In the genomic region with DNA sequence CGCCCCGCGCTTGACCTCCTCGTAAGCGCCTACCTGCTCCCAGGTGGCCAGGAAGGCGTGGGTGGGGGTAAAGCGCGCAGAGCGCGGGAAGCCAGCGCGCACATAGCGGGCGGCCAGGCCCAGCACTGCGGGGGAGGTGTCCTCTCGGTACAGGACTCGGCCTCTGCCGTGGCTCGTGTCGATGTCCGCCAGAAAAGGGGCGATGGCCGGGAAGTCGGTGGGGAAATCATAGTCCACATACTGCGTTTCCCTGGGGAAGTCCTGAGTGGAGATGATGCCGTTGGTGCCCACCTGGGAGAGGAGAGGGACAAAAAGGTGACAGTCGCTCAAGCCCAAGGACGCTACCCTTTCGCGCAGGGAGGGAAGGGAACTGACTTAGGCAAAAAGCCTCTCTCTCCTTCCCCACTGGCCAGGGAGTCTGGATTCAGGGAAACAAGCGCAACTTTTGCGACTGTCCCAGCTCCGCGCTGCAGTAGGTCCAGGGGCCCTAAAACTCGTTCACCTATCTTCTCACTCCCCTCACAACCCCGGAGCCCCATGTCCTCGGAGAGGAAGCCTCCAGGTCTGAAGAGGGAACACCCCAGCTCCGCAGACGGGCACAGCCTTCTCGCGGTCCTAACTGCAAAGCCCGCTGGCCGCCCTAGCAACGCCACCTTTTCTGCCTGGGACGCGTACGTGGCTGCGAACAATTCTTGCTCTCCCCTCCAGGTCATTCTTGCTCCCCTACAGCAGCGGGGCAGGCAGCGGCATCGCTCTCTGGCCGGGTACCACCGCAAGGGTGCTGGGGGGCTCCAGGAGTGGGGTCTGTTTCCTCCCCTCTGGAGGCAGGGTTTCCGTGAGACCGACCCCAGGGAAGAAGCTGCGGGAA, we compare ENCODE assay signal across 8 cellular contexts. TPM values are rescaled to one million over a fixed set of nuclear protein-coding genes. Genes with fewer than 3 reads are reported as not detected.
DNase-seq lines count a peak whose midpoint lies in the region; ATAC-seq and TF ChIP-seq lines count a peak whose summit lies in the region.

No MANE protein-coding gene starts in this region.

- H3K4me3 ChIP-seq in left ventricle myocardium inferior: peak overlapping the region; percentile 84
- H3K4me3 ChIP-seq in rectal smooth muscle tissue (ENCODE audit: low read length): peak overlapping the region; percentile 91

- TF ChIP-seq CTCF in left ventricle myocardium inferior (IDR thresholded peaks at IDR 0.05; ENCODE audit: borderline replicate concordance): no peak

- peak overlapping the region; percentile 45 for H3K9ac ChIP-seq in rectal smooth muscle tissue (ENCODE audit: low read length)

- H3K9me3 ChIP-seq in left ventricle myocardium inferior (replicated peaks): no peaks in the 10 kb centered on the region

- H3K4me1 ChIP-seq in left ventricle myocardium inferior (peaks cover 86% of the 10 kb centered on the region), rectal smooth muscle tissue (ENCODE audit: control insufficient read depth, insufficient read depth, low read length) (peaks cover 9% of the 10 kb centered on the region)

- peak overlapping the region; percentile 92 for H3K27ac ChIP-seq in left ventricle myocardium inferior (replicated peaks)
- peak overlapping the region; percentile 94 for H3K27ac ChIP-seq in rectal smooth muscle tissue (ENCODE audit: low read depth, low read length)

- ATAC-seq in Right ventricle myocardium inferior: peak; percentile 45
- no peak for ATAC-seq in GM18907 (IDR thresholded peaks at IDR 0.05; ENCODE audit: unreplicated experiment)

- H3K27me3 ChIP-seq in left ventricle myocardium inferior (ENCODE audit: low read depth) (no peaks in the 10 kb centered on the region), rectal smooth muscle tissue (ENCODE audit: control insufficient read depth, insufficient read depth, low read length) (peaks cover 3% of the 10 kb centered on the region)

- H3K36me3 ChIP-seq in left ventricle myocardium inferior (no peaks in the 10 kb centered on the region), rectal smooth muscle tissue (ENCODE audit: control insufficient read depth, insufficient read depth, low read length) (no peaks in the 10 kb centered on the region)

- intact Hi-C loops in Right ventricle myocardium inferior (cut with DNase I): loop anchor here (2.0 kb wide), 3 partner anchors 53 to 71 kb away; no protein-coding TSS in a partner anchor
- intact Hi-C loops in cardiac septum (cut with DNase I): loop anchor here (2.0 to 5.0 kb wide), 2 partner anchors 21 to 36 kb away; no protein-coding TSS in a partner anchor
- intact Hi-C loops in left ventricle myocardium inferior (cut with micrococcal nuclease): no loop called here

- DNase-seq in Right ventricle myocardium inferior (ENCODE audit: missing footprints) (peak; percentile 66), cardiac septum (ENCODE audit: low spot score) (no peak), left ventricle myocardium inferior (peak; percentile 44), DMS114 treated with DMSO at 0.1 percent for 48 hours (lab: John Stamatoyannopoulos, UW; ENCODE audit: unreplicated experiment) (no peak), SKM-1 (lab: John Stamatoyannopoulos, UW; ENCODE audit: unreplicated experiment) (no peak)
- DNase-seq in activated T-cell treated with anti-CD3 and anti-CD28 coated beads, Interleukin-2, amount 50 U/mL, for 48 hours: peak; percentile 37 to 39

RNA-seq across cellular contexts. Expression of gene NID2, which starts 0.8 kb away (rescaled TPM):
- total RNA-seq in Right ventricle myocardium inferior (41.8 TPM), cardiac septum (37.3 TPM), left ventricle myocardium inferior (35.2 TPM)

Comparison
In these comparisons a context has a peak if more than half of its experiments do, and no peak if none do; other contexts are left out.
1. DNase-seq: peak in Right ventricle myocardium inferior (single experiment), activated T-cell treated with anti-CD3 and anti-CD28 coated beads, Interleukin-2, amount 50 U/mL, for 48 hours (2 of 2) and left ventricle myocardium inferior (single experiment); none in cardiac septum (single experiment), DMS114 treated with DMSO at 0.1 percent for 48 hours (single experiment) and SKM-1 (single experiment).